8 cellular contexts compared by ENCODE assay signal in genomic region chr4:119211856-119212250, GRCh38. TPM values are rescaled to one million over a fixed set of nuclear protein-coding genes. Genes with fewer than 3 reads are reported as not detected.
A peak's percentile ranks its signal among the peaks of the same experiment; 100 is the strongest.
DNase-seq lines count a peak whose midpoint lies in the region; FAIRE-seq and TF ChIP-seq lines count a peak whose summit lies in the region.

No MANE protein-coding gene starts in this region.

- TF ChIP-seq POLR2A in endothelial cell of umbilical vein (IDR thresholded peaks at IDR 0.05; ENCODE audit: low read depth, low read length) (no peak), GM12892 (IDR thresholded peaks at IDR 0.05; ENCODE audit: low read depth, low read length) (no peak)

- DNase-seq in NCI-H1092 (lab: John Stamatoyannopoulos, UW) (peak; percentile 60), NCI-H1092 treated with DMSO at 0.1 percent for 48 hours (lab: John Stamatoyannopoulos, UW) (no peak), HFF-Myc (ENCODE audit: extremely low read depth, low read depth) (no peak), PC-9 (no peak), endothelial cell of umbilical vein (ENCODE audit: low read depth, low spot score) (no peak), GM12892 (ENCODE audit: insufficient read length) (no peak)
- no peak for DNase-seq in activated effector memory CD4-positive, alpha-beta T cell treated with anti-CD3 and anti-CD28 coated beads, Interleukin-2, amount 50 U/mL, for 16 hours

- no peak for FAIRE-seq in endothelial cell of umbilical vein (lab: Jason Lieb, UNC)
- no peak for FAIRE-seq in GM12892 (lab: Jason Lieb, UNC)

- H4K20me1 ChIP-seq in PC-9 (ENCODE audit: insufficient read depth) (no peaks in the 10 kb centered on the region), endothelial cell of umbilical vein (replicated peaks; ENCODE audit: control insufficient read depth, extremely low read depth, insufficient read depth, low read length) (no peaks in the 10 kb centered on the region)

- H3K4me2 ChIP-seq in PC-9 (peak overlapping the region; percentile 75), endothelial cell of umbilical vein (ENCODE audit: insufficient read depth, low read length) (peak overlapping the region; percentile 99)

- dilution Hi-C loops in endothelial cell of umbilical vein (cut with MboI; ENCODE audit: extremely low pct_ligation_motif_present, low sequenced_read_pairs): no loop called here

- H3K36me3 ChIP-seq in PC-9 (ENCODE audit: low read depth) (no peaks in the 10 kb centered on the region), endothelial cell of umbilical vein (ENCODE audit: control insufficient read depth in 2 of 2, extremely low read depth in 1 of 2, insufficient read depth in 2 of 2, low read length in 2 of 2) (no peaks in the 10 kb centered on the region), neuron (ENCODE audit: insufficient read depth, low read length) (no peaks in the 10 kb centered on the region)

- H3K27ac ChIP-seq in PC-9: peak overlapping the region; percentile 94
- H3K27ac ChIP-seq in endothelial cell of umbilical vein (ENCODE audit: insufficient read depth, low read depth, low read length): peak overlapping the region; percentile 96

- H3K79me2 ChIP-seq in PC-9 (ENCODE audit: low read depth) (peaks cover 40% of the 10 kb centered on the region), endothelial cell of umbilical vein (ENCODE audit: control insufficient read depth, insufficient read depth, low read length) (peaks cover 35% of the 10 kb centered on the region)

- BruUV-seq in PC-9 (replicated peaks; lab: Mats Ljungman, UMichigan): TSS peak; percentile 82
- BruUV-seq in endothelial cell of umbilical vein (replicated peaks; lab: Mats Ljungman, UMichigan): TSS peak; percentile 89

- H2AFZ ChIP-seq in PC-9 (peak overlapping the region; percentile 98), endothelial cell of umbilical vein (ENCODE audit: low read depth, low read length) (peak overlapping the region; percentile 95), neuron (ENCODE audit: low read depth, low read length) (peak overlapping the region; percentile 92)

- peaks cover 20% of the 10 kb centered on the region for H3F3A ChIP-seq in PC-9 (ENCODE audit: insufficient read depth, low read depth)

- intact Hi-C loops in PC-9 (cut with micrococcal nuclease; ENCODE audit: unreplicated experiment) (loop anchor here (1.0 kb wide), 2 partner anchors 109 to 170 kb away; no protein-coding TSS in a partner anchor), endothelial cell of umbilical vein (cut with micrococcal nuclease) (loop anchor here (1.0 to 10.0 kb wide), 11 partner anchors 69 to 839 kb away; partner anchors contain the start of genes PDE5A and SEC24D)

- H3K4me3 ChIP-seq in HFF-Myc (replicated peaks; ENCODE audit: low read depth, low read length): peak overlapping the region; percentile 79
- H3K4me3 ChIP-seq in PC-9: peak overlapping the region; percentile 92
- peak overlapping the region; percentile 58 to 99 (median 98) for H3K4me3 ChIP-seq in endothelial cell of umbilical vein (replicated peaks in 1 of 3; ENCODE audit: insufficient read depth in 1 of 3, low read depth in 1 of 3, low read length in 3 of 3)
- peak overlapping the region; percentile 54 for H3K4me3 ChIP-seq in neuron (ENCODE audit: low read length)

- peak overlapping the region; percentile 99 for H3K9ac ChIP-seq in endothelial cell of umbilical vein (replicated peaks; ENCODE audit: extremely low read depth, insufficient read depth, low read length)

- H3K4me1 ChIP-seq in PC-9 (replicated peaks; ENCODE audit: insufficient read depth): peaks cover 40% of the 10 kb centered on the region
- peaks cover 46% of the 10 kb centered on the region for H3K4me1 ChIP-seq in endothelial cell of umbilical vein (ENCODE audit: control insufficient read depth, extremely low read depth, insufficient read depth, low read length)
- peaks cover 3% of the 10 kb centered on the region for H3K4me1 ChIP-seq in neuron (ENCODE audit: insufficient read depth, low read length)

- CTCF ChIA-PET in PC-9 (lab: Charles Lee) (no interaction called here), endothelial cell of umbilical vein (lab: Charles Lee) (interaction anchor here (0.8 to 4.6 kb wide), 8 partner anchors 27 to 171 kb away, joined by 3 to 52 read pairs (median 4); no protein-coding TSS in a partner anchor)

- POLR2A ChIA-PET in PC-9 (lab: Charles Lee; ENCODE audit: unreplicated experiment) (interaction anchor here (0.5 to 0.6 kb wide), 4 partner anchors 11 to 109 kb away, joined by 3 to 13 read pairs (median 4); no protein-coding TSS in a partner anchor), endothelial cell of umbilical vein (lab: Charles Lee) (interaction anchor here (1.0 to 2.3 kb wide), 4 partner anchors 88 to 125 kb away, joined by 3 to 9 read pairs (median 8); a partner anchor contains a TSS)

- H3K9me3 ChIP-seq in PC-9 (ENCODE audit: insufficient read depth, low read depth): no peaks in the 10 kb centered on the region; the same call in 1 of the 2 replicates
- no peaks in the 10 kb centered on the region for H3K9me3 ChIP-seq in endothelial cell of umbilical vein (replicated peaks; ENCODE audit: control insufficient read depth, insufficient read depth, low read length)
- no peaks in the 10 kb centered on the region for H3K9me3 ChIP-seq in neuron (ENCODE audit: low read length)

- H3K27me3 ChIP-seq in PC-9 (ENCODE audit: insufficient read depth, low read depth) (no peaks in the 10 kb centered on the region), endothelial cell of umbilical vein (ENCODE audit: control insufficient read depth in 2 of 2, insufficient read depth in 2 of 2, low read length in 2 of 2) (no peaks in the 10 kb centered on the region), neuron (ENCODE audit: insufficient read depth, low read length) (no peaks in the 10 kb centered on the region)

- no peaks in the 10 kb centered on the region for H3K9me1 ChIP-seq in endothelial cell of umbilical vein (replicated peaks; ENCODE audit: control insufficient read depth, extremely low read depth, insufficient read depth, low read length)

- no peaks in the 10 kb centered on the region for H3K9me2 ChIP-seq in PC-9 (ENCODE audit: insufficient read depth)

- TF ChIP-seq CTCF in HFF-Myc (IDR thresholded peaks at IDR 0.05; ENCODE audit: low read depth, low read length, missing control alignments): no peak
- no peak for TF ChIP-seq CTCF in PC-9 (conservative IDR thresholded peaks at IDR 0.05)
- no peak for TF ChIP-seq CTCF in endothelial cell of umbilical vein (IDR thresholded peaks at IDR 0.05; ENCODE audit: extremely low read depth in 1 of 2, insufficient read depth in 1 of 2, low read depth in 1 of 2, low read length in 2 of 2)

TF ChIP-seq in endothelial cell of umbilical vein, 7 proteins besides CTCF, POLR2A, EP300 and RAD21:
- TF ChIP-seq MYC (IDR thresholded peaks at IDR 0.05; ENCODE audit: low read depth, low read length): no peak
- no peak for TF ChIP-seq MAX (IDR thresholded peaks at IDR 0.05; ENCODE audit: insufficient read depth, insufficient read length)
- no peak for TF ChIP-seq EZH2 (IDR thresholded peaks at IDR 0.05; ENCODE audit: borderline replicate concordance, low read depth, low read length, severe bottlenecking)
- no peak for TF ChIP-seq GATA2 (IDR thresholded peaks at IDR 0.05; ENCODE audit: insufficient read depth, insufficient read length, low read depth, low read length)
- no peak for TF ChIP-seq POLR2AphosphoS5 (IDR thresholded peaks at IDR 0.05; ENCODE audit: insufficient read depth, low read depth, low read length)
- TF ChIP-seq FOS (IDR thresholded peaks at IDR 0.05; ENCODE audit: borderline replicate concordance, insufficient read depth, low read length): no peak
- no peak for TF ChIP-seq JUN (IDR thresholded peaks at IDR 0.05; ENCODE audit: borderline replicate concordance, insufficient read depth, insufficient read length, low read depth)
TF ChIP-seq in endothelial cell of umbilical vein: peak in this region for 0.

RNA-seq across cellular contexts. Expression of gene USP53, which starts 0.7 kb away (rescaled TPM):
- total RNA-seq in PC-9 (2021) (14.6 and 19.3 TPM in 2 replicates), endothelial cell of umbilical vein (22.8 and 28.3 TPM in 2 replicates)
- 5.9 and 7.8 TPM in 2 replicates for polyA plus RNA-seq in endothelial cell of umbilical vein
- polyA plus RNA-seq in endothelial cell of umbilical vein (2011; cell fraction: cytosol; rRNA removed): 7.4 and 8.2 TPM in 2 replicates
- 42.5 and 49.0 TPM in 2 replicates for polyA plus RNA-seq in endothelial cell of umbilical vein (2011; cell fraction: nucleus; rRNA removed)
- 27.7 and 32.3 TPM in 2 replicates for polyA plus RNA-seq in endothelial cell of umbilical vein (2012)
- 21.1 and 23.8 TPM in 2 replicates for polyA minus RNA-seq in endothelial cell of umbilical vein
- 13.9 TPM for polyA minus RNA-seq in endothelial cell of umbilical vein (2011; cell fraction: cytosol; rRNA and poly(A)+ RNA removed)
- polyA minus RNA-seq in endothelial cell of umbilical vein (2011; cell fraction: nucleus; rRNA and poly(A)+ RNA removed): 43.4 and 65.4 TPM in 2 replicates
- 2.7 TPM for polyA plus RNA-seq in GM12892 (2012; ENCODE audit: missing spikeins)
